In genomic region chr4:184448828-184449227, GRCh38 we compare ENCODE assay signal across 7 cellular contexts. TPM values are rescaled to one million over a fixed set of nuclear protein-coding genes. Genes with fewer than 3 reads are reported as not detected.
DNase-seq lines count a peak whose midpoint lies in the region; ATAC-seq and TF ChIP-seq lines count a peak whose summit lies in the region.

No MANE protein-coding gene starts in this region.

- TF ChIP-seq CTCF in MM.1S (IDR thresholded peaks at IDR 0.05; ENCODE audit: low read length) (no peak), cardiac fibroblast (IDR thresholded peaks at IDR 0.05; ENCODE audit: low read depth, low read length) (no peak), left lung (IDR thresholded peaks at IDR 0.05) (no peak)

- no peak overlapping the region for H2AFZ ChIP-seq in MM.1S (ENCODE audit: low read length)

- H3K4me1 ChIP-seq in MM.1S (ENCODE audit: low read length): peaks cover 80% of the 10 kb centered on the region
- peaks cover 25 to 100% of the 10 kb centered on the region in 2 donors for H3K4me1 ChIP-seq in left lung

- peak overlapping the region; percentile 86 for H3K27ac ChIP-seq in MM.1S (ENCODE audit: low read length)
- peak overlapping the region; percentile 82 to 90 for H3K27ac ChIP-seq in left lung
- H3K27ac ChIP-seq in substantia nigra (ENCODE audit: low read depth, low read length, poor library complexity, severe bottlenecking): peak overlapping the region; percentile 71

- peak overlapping the region; percentile 49 for H3K4me3 ChIP-seq in MM.1S (ENCODE audit: low read length)
- peak overlapping the region; percentile 29 to 51 for H3K4me3 ChIP-seq in cardiac fibroblast (replicated peaks in 1 of 2; ENCODE audit: low read depth in 2 of 2, low read length in 2 of 2)
- peak overlapping the region; percentile 20 to 30 for H3K4me3 ChIP-seq in left lung

- no peaks in the 10 kb centered on the region for H3K9me2 ChIP-seq in MM.1S (replicated peaks; ENCODE audit: insufficient read depth, low read length)

- H3F3A ChIP-seq in MM.1S (ENCODE audit: insufficient read depth, low read length): peaks cover 42% of the 10 kb centered on the region

- DNase-seq in MM.1S (peak; percentile 94), cardiac fibroblast (ENCODE audit: low read depth in 2 of 2) (peak; percentile 80 to 81), left lung (peak in 1 of 2 donors; percentile 54), substantia nigra (lab: John Stamatoyannopoulos, UW) (peak in 33 of 49 donors; percentile 16 to 69 (median 37))
- no peak for DNase-seq in stimulated activated CD4-positive, alpha-beta T cell treated with anti-CD3 and anti-CD28 coated beads, Interleukin-4, amount 100 ng/mL, for 4 hours

- H3K36me3 ChIP-seq in MM.1S (replicated peaks; ENCODE audit: insufficient read depth, low read length): peaks cover 14% of the 10 kb centered on the region; the same call in 1 of the 2 replicates
- no peaks in the 10 kb centered on the region for H3K36me3 ChIP-seq in left lung

- H4K20me1 ChIP-seq in MM.1S (ENCODE audit: insufficient read depth, low read length): no peaks in the 10 kb centered on the region

- peak overlapping the region; percentile 41 for H3K9ac ChIP-seq in MM.1S (ENCODE audit: low read length)

- peak overlapping the region; percentile 79 for H3K4me2 ChIP-seq in MM.1S (ENCODE audit: low read depth, low read length)

- intact Hi-C loops in left lung (cut with DNase I): no loop called here

- H3K9me3 ChIP-seq in MM.1S (replicated peaks; ENCODE audit: insufficient read depth, low read length) (no peaks in the 10 kb centered on the region), left lung (no peaks in the 10 kb centered on the region)

- ATAC-seq in GM19043 (IDR thresholded peaks at IDR 0.05; ENCODE audit: low read depth, unreplicated experiment) (peak; percentile 32), left lung (peak; percentile 83), HG02623 (IDR thresholded peaks at IDR 0.05; ENCODE audit: unreplicated experiment) (no peak)

- peaks cover 98% of the 10 kb centered on the region for H3K79me2 ChIP-seq in MM.1S (ENCODE audit: low read length)

- H3K27me3 ChIP-seq in MM.1S (replicated peaks; ENCODE audit: insufficient read depth, low read length) (no peaks in the 10 kb centered on the region), left lung (no peaks in the 10 kb centered on the region)

RNA-seq across cellular contexts. Expression of gene IRF2, which starts 25.5 kb away (rescaled TPM):
- 10 to 100 TPM; 32.8 to 50.2 TPM for total RNA-seq in left lung

Comparison
In these comparisons a context has a peak if more than half of its experiments do, and no peak if none do; other contexts are left out.
1. DNase-seq: peak in MM.1S (single experiment), cardiac fibroblast (2 of 2) and substantia nigra (33 of 49); none in stimulated activated CD4-positive, alpha-beta T cell treated with anti-CD3 and anti-CD28 coated beads, Interleukin-4, amount 100 ng/mL, for 4 hours (0 of 2).
2. Peak in every context shown above with its lines, with median percentiles within 50 percentile points of each other: H3K27ac ChIP-seq and H3K4me3 ChIP-seq.